Comparison of ENCODE assay signal across 9 cellular contexts in genomic region chr1:228697209-228698016, GRCh38. TPM values are rescaled to one million over a fixed set of nuclear protein-coding genes. Genes with fewer than 3 reads are reported as not detected.
DNase-seq lines count a peak whose midpoint lies in the region; ATAC-seq, FAIRE-seq and TF ChIP-seq lines count a peak whose summit lies in the region.
"Had no signal": no experiment of that assay in that cellular context is flagged by ENCODE, and none has a peak within 500 bp of the region (broad histone marks: within the 10 kb centered on the region; RNA-seq: fewer than 3 reads in every experiment).

No MANE protein-coding gene starts in this region.

- no peaks in the 10 kb centered on the region for H3K27me3 ChIP-seq in GM23248 (replicated peaks; ENCODE audit: insufficient read depth)

- no peaks in the 10 kb centered on the region for H3K9me3 Mint-ChIP-seq in activated T-cell treated with anti-CD3 and anti-CD28 coated beads, Interleukin-2, amount 50 U/mL, for 24 hours

- no peak overlapping the region for H3K9ac ChIP-seq in GM23248

- H3K4me1 ChIP-seq in GM23248 (ENCODE audit: insufficient read depth), result no peaks in the 10 kb centered on the region

- no peak for ATAC-seq in GM19452 (IDR thresholded peaks at IDR 0.05; ENCODE audit: unreplicated experiment)

- in situ Hi-C loops in GM23248 (cut with MboI), result no loop called here

- H3K4me1 Mint-ChIP-seq in activated T-cell treated with anti-CD3 and anti-CD28 coated beads, Interleukin-2, amount 50 U/mL, for 24 hours (ENCODE audit: low read depth), result peaks cover 14% of the 10 kb centered on the region

- H3K4me3 ChIP-seq in GM23248 (no peak overlapping the region), fibroblast of mammary gland (ENCODE audit: control insufficient read depth, low read depth, low read length) (no peak overlapping the region)

- no peaks in the 10 kb centered on the region for H3K36me3 Mint-ChIP-seq in activated T-cell treated with anti-CD3 and anti-CD28 coated beads, Interleukin-2, amount 50 U/mL, for 24 hours (ENCODE audit: low read depth)

- H2AFZ ChIP-seq in GM23248, result no peak overlapping the region

- H3K27me3 Mint-ChIP-seq in activated T-cell treated with anti-CD3 and anti-CD28 coated beads, Interleukin-2, amount 50 U/mL, for 24 hours, result no peaks in the 10 kb centered on the region

- H4K20me1 ChIP-seq in GM23248 (ENCODE audit: insufficient read depth), result no peaks in the 10 kb centered on the region

- 14 to 25% methylated on average over 6 of the region's 6 CpGs for WGBS in GM23248 (ENCODE audit: low coverage in 1 of 2, low lambda C conversion rate in 2 of 2, missing lambda C conversion rate in 2 of 2), 2 experiments

- H3K4me2 ChIP-seq in GM23248 (ENCODE audit: unreplicated experiment), result no peak overlapping the region

- DNase-seq in GM23248, result peak; percentile 74
- DNase-seq in NCI-H460 (ENCODE audit: extremely low read depth, low read depth), result peak; percentile 19
- peak; percentile 91 for DNase-seq in fibroblast of mammary gland (ENCODE audit: low read depth)
- peak; percentile 83 for DNase-seq in renal cortical epithelial cell (ENCODE audit: low read depth)
- DNase-seq in HTR-8/SVneo (ENCODE audit: insufficient read length, low spot score), result no peak
- DNase-seq in activated T-cell treated with anti-CD3 and anti-CD28 coated beads, Interleukin-2, amount 50 U/mL, for 24 hours, result no peak
- DNase-seq in stimulated activated CD4-positive, alpha-beta T cell treated with anti-CD3 and anti-CD28 coated beads, Interleukin-1b, Interleukin-23, amount 100 ng/mL, for 48 hours, result no peak

- H3K27ac Mint-ChIP-seq in activated T-cell treated with anti-CD3 and anti-CD28 coated beads, Interleukin-2, amount 50 U/mL, for 24 hours, result no peak overlapping the region

- no peak for FAIRE-seq in HTR-8/SVneo (lab: Jason Lieb, UNC)
- FAIRE-seq: keratinocyte had no signal

- no peaks in the 10 kb centered on the region for H3F3A ChIP-seq in GM23248 (ENCODE audit: insufficient read depth)

- H3K79me2 ChIP-seq in GM23248 (ENCODE audit: insufficient read depth), result no peaks in the 10 kb centered on the region

- H3K9me3 ChIP-seq in GM23248 (ENCODE audit: low read depth), result no peaks in the 10 kb centered on the region

- no peaks in the 10 kb centered on the region for H3K36me3 ChIP-seq in GM23248 (ENCODE audit: low read depth)

- H3K27ac ChIP-seq in GM23248, result no peak overlapping the region

- no peak for TF ChIP-seq CTCF in fibroblast of mammary gland (conservative IDR thresholded peaks at IDR 0.05; ENCODE audit: control insufficient read depth, insufficient read depth, low read depth, low read length)

- H3K9me2 ChIP-seq in GM23248 (ENCODE audit: insufficient read depth), result no peaks in the 10 kb centered on the region

- no peak overlapping the region for H3K4me3 Mint-ChIP-seq in activated T-cell treated with anti-CD3 and anti-CD28 coated beads, Interleukin-2, amount 50 U/mL, for 24 hours

RNA-seq across cellular contexts. Expression of gene RHOU, which starts 37.9 kb away (rescaled TPM):
- 1.8 TPM in 2 replicates for total RNA-seq in GM23248 (2014; rRNA removed; shearing (Covaris generic))
- 1.7 and 1.9 TPM in 2 replicates for polyA plus RNA-seq in GM23248 (2016; fragmentation: Nextera tagmentation; extraction: Ambion mirVana)
- total RNA-seq in NCI-H460 (2014; rRNA removed; shearing (Covaris generic)), result 1.3 and 1.7 TPM in 2 replicates
- 0.29 and 0.35 TPM in 2 replicates for polyA plus RNA-seq in NCI-H460 (2014; cell fraction: nucleus; rRNA removed)
- 0.89 and 1.2 TPM in 2 replicates for total RNA-seq in renal cortical epithelial cell

Comparison
In these comparisons a context has a peak if more than half of its experiments do, and no peak if none do; other contexts are left out.
1. DNase-seq: peak in GM23248 (single experiment), NCI-H460 (single experiment), fibroblast of mammary gland (single experiment) and renal cortical epithelial cell (single experiment); none in HTR-8/SVneo (single experiment), activated T-cell treated with anti-CD3 and anti-CD28 coated beads, Interleukin-2, amount 50 U/mL, for 24 hours (single experiment) and stimulated activated CD4-positive, alpha-beta T cell treated with anti-CD3 and anti-CD28 coated beads, Interleukin-1b, Interleukin-23, amount 100 ng/mL, for 48 hours (single experiment).